Comparison of ENCODE assay signal across 1 cellular context in genomic region chr17:79806863-79807720, GRCh38.
TF ChIP-seq lines count a peak whose summit lies in the region.

No MANE protein-coding gene starts in this region.

TF ChIP-seq in HepG2, 621 proteins besides CTCF, POLR2A, EP300 and RAD21:
- TF ChIP-seq ZNF629 (CRISPR knock-in tag; conservative IDR thresholded peaks at IDR 0.05) (peak; percentile 57), KMT2A (CRISPR knock-in tag; IDR thresholded peaks at IDR 0.05) (no peak)
